18 cellular contexts compared by ENCODE assay signal in the genomic region with DNA sequence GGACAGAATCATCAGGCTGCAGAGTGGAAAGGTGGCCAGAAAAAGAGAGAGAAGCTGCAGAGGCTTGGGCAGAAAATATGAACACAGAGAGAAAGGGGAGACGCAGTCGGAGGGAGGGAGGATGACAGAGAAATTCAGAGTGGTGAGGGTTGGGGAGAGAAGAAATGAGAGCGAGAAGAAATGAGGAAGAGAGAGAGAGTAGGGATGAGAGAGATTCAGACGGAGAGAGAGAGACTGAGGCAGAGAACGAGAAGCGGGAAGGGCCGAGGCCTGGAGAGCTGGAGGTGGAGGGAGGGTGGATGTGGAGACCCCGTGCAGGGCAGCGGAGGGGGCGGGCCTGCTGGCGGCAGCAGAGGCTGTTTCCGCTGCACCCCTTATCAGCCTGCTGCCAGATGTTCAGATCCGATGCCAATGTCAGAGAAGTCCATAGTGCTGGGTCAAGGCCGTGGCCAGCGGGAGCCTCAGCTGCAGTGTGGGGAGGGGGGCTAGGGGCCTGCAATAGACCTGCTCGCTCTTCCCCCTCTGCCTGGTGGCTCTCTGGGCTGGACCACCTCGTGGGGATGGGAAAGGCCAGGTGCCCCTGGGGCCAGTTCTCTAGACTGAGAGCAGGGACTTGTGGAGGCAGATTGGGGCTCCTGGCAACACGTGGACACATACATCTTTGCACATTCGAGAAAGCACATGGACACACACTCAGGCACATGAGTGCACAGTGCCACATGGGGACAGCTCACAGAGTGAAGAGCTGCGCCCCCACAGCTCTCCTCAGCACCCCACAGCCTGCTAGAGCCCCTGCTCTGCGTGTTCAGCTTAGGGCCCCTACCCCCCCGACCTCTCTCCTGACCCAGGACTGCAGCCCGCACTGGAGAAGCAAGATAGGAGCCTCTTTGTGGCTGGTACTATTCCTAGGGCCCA. TPM values are rescaled to one million over a fixed set of nuclear protein-coding genes. Genes with fewer than 3 reads are reported as not detected.
DNase-seq lines count a peak whose midpoint lies in the region; ATAC-seq and TF ChIP-seq lines count a peak whose summit lies in the region.
"Had no signal": no experiment of that assay in that cellular context is flagged by ENCODE, and none has a peak within 500 bp of the region (broad histone marks: within the 10 kb centered on the region; RNA-seq: fewer than 3 reads in every experiment).

No MANE protein-coding gene starts in this region.

- 45% methylated on average over 23 of the region's 23 CpGs for WGBS in liver

- ATAC-seq in stimulated activated naive CD8-positive, alpha-beta T cell treated with anti-CD3 and anti-CD28 coated beads, Interleukin-15, amount 100 ng/mL, for 72 hours, result peak; percentile 19
- no peak for ATAC-seq in stimulated activated naive CD8-positive, alpha-beta T cell treated with anti-CD3 and anti-CD28 coated beads, Interleukin-15, Interleukin-2, amounts not matched to agents 100 U/mL and 50 U/mL, for 24 hours
- ATAC-seq in upper lobe of right lung, result peak; percentile 40
- no peak for ATAC-seq in GM18870 (IDR thresholded peaks at IDR 0.05; ENCODE audit: unreplicated experiment)
- ATAC-seq: activated T-helper 17 cell treated with anti-CD3 and anti-CD28 coated beads, Interleukin-2, amount 50 U/mL, for 72 hours had no signal

- TF ChIP-seq CTCF in WERI-Rb-1 (IDR thresholded peaks at IDR 0.05; ENCODE audit: low read depth, low read length) (no peak), liver (IDR thresholded peaks at IDR 0.05; ENCODE audit: low read depth, low read length, missing input control) (no peak), upper lobe of right lung (IDR thresholded peaks at IDR 0.05) (no peak), A673 (conservative IDR thresholded peaks at IDR 0.05; ENCODE audit: low read depth, low read length) (no peak)

- H3K27me3 ChIP-seq in WERI-Rb-1 (ENCODE audit: insufficient read depth, low read depth, severe bottlenecking) (no peaks in the 10 kb centered on the region), liver (ENCODE audit: control insufficient read depth in 4 of 4, insufficient read depth in 4 of 4, low read length in 3 of 4) (no peaks in the 10 kb centered on the region), upper lobe of right lung (no peaks in the 10 kb centered on the region), A673 (replicated peaks; ENCODE audit: insufficient read depth, low read depth, low read length, poor library complexity) (no peaks in the 10 kb centered on the region)
- H3K27me3 ChIP-seq: pancreas had no signal

- H3K27me3 Mint-ChIP-seq in stimulated activated naive CD8-positive, alpha-beta T cell treated with anti-CD3 and anti-CD28 coated beads, Interleukin-15, amount 100 ng/mL, for 72 hours, result no peaks in the 10 kb centered on the region

- CTCF ChIA-PET in A673 (lab: Charles Lee), result no interaction called here

- POLR2A ChIA-PET in A673 (lab: Charles Lee; ENCODE audit: low non-redundant PET), result no interaction called here

- H3K27ac Mint-ChIP-seq in stimulated activated naive CD8-positive, alpha-beta T cell treated with anti-CD3 and anti-CD28 coated beads, Interleukin-15, amount 100 ng/mL, for 72 hours, result no peak overlapping the region
- H3K27ac Mint-ChIP-seq: activated T-helper 17 cell treated with anti-CD3 and anti-CD28 coated beads, Interleukin-2, amount 50 U/mL, for 72 hours had no signal

- no peaks in the 10 kb centered on the region for H3K4me1 Mint-ChIP-seq in stimulated activated naive CD8-positive, alpha-beta T cell treated with anti-CD3 and anti-CD28 coated beads, Interleukin-15, amount 100 ng/mL, for 72 hours
- H3K4me1 Mint-ChIP-seq: activated T-helper 17 cell treated with anti-CD3 and anti-CD28 coated beads, Interleukin-2, amount 50 U/mL, for 72 hours had no signal

- H3K36me3 ChIP-seq in WERI-Rb-1 (no peaks in the 10 kb centered on the region), liver (ENCODE audit: control insufficient read depth in 4 of 4, insufficient read depth in 3 of 4, low read depth in 1 of 4, low read length in 3 of 4) (no peaks in the 10 kb centered on the region), upper lobe of right lung (no peaks in the 10 kb centered on the region), A673 (ENCODE audit: insufficient read depth, low read length, poor library complexity, severe bottlenecking) (no peaks in the 10 kb centered on the region)
- H3K36me3 ChIP-seq: pancreas had no signal

- H3K4me1 ChIP-seq in liver (ENCODE audit: control insufficient read depth in 4 of 4, insufficient read depth in 4 of 4, low read length in 3 of 4) (peaks cover 5 to 20% (median 12%) of the 10 kb centered on the region in 4 donors), upper lobe of right lung (no peaks in the 10 kb centered on the region), A673 (ENCODE audit: insufficient read depth, low read length, poor library complexity, severe bottlenecking) (no peaks in the 10 kb centered on the region)
- H3K4me1 ChIP-seq: pancreas had no signal

- no peak for TF ChIP-seq RAD21 in liver (IDR thresholded peaks at IDR 0.05)

- intact Hi-C loops in upper lobe of right lung (cut with DNase I) (no loop called here), A673 (cut with micrococcal nuclease; ENCODE audit: unreplicated experiment) (no loop called here)

- H3K4me3 ChIP-seq in WERI-Rb-1 (ENCODE audit: low read depth, low read length) (no peak overlapping the region), liver (ENCODE audit: low read depth in 1 of 3, low read length in 3 of 3) (no peak overlapping the region), upper lobe of right lung (no peak overlapping the region), A673 (ENCODE audit: low read depth, low read length, poor library complexity, severe bottlenecking) (no peak overlapping the region)
- H3K4me3 ChIP-seq: pancreas had no signal

- no peaks in the 10 kb centered on the region for H3K9me3 Mint-ChIP-seq in stimulated activated naive CD8-positive, alpha-beta T cell treated with anti-CD3 and anti-CD28 coated beads, Interleukin-15, amount 100 ng/mL, for 72 hours
- H3K9me3 Mint-ChIP-seq: activated T-helper 17 cell treated with anti-CD3 and anti-CD28 coated beads, Interleukin-2, amount 50 U/mL, for 72 hours; central memory CD8-positive, alpha-beta T cell had no signal

- H3K27ac ChIP-seq in WERI-Rb-1 (0 out of 2 replicates have a peak overlapping the region, but pooled peaks have one; percentile 3), liver (ENCODE audit: low read depth in 1 of 2, low read length in 2 of 2) (no peak overlapping the region), upper lobe of right lung (no peak overlapping the region), A673 (ENCODE audit: low read depth, low read length, poor library complexity, severe bottlenecking) (no peak overlapping the region)
- H3K27ac ChIP-seq: HL-60, pancreas had no signal

- no TSS peak for BruUV-seq in A673 (replicated peaks; lab: Mats Ljungman, UMichigan)

- H3K9ac ChIP-seq in liver (ENCODE audit: low read depth in 1 of 2, low read length in 2 of 2), result no peak overlapping the region

- no peak overlapping the region for H3K4me3 Mint-ChIP-seq in stimulated activated naive CD8-positive, alpha-beta T cell treated with anti-CD3 and anti-CD28 coated beads, Interleukin-15, amount 100 ng/mL, for 72 hours
- H3K4me3 Mint-ChIP-seq: activated T-helper 17 cell treated with anti-CD3 and anti-CD28 coated beads, Interleukin-2, amount 50 U/mL, for 72 hours; central memory CD8-positive, alpha-beta T cell had no signal

- DNase-seq in stimulated activated naive CD8-positive, alpha-beta T cell treated with anti-CD3 and anti-CD28 coated beads, Interleukin-15, amount 100 ng/mL, for 72 hours, result no peak
- no peak for DNase-seq in stimulated activated naive CD8-positive, alpha-beta T cell treated with anti-CD3 and anti-CD28 coated beads, Interleukin-15, Interleukin-2, amounts not matched to agents 100 U/mL and 50 U/mL, for 24 hours
- DNase-seq in WERI-Rb-1 (no peak), upper lobe of right lung (no peak), T-helper 2 cell (no peak), A673 (ENCODE audit: low spot score) (no peak)
- DNase-seq: amygdala, NCI-H1436 treated with DMSO at 0.1 percent for 48 hours, NCI-H345, trophoblast cell had no signal

- H3K9me3 ChIP-seq in WERI-Rb-1 (ENCODE audit: severe bottlenecking) (no peaks in the 10 kb centered on the region), liver (ENCODE audit: control insufficient read depth in 4 of 4, low read length in 3 of 4) (no peaks in the 10 kb centered on the region), upper lobe of right lung (no peaks in the 10 kb centered on the region), A673 (ENCODE audit: low read depth, low read length, poor library complexity, severe bottlenecking) (no peaks in the 10 kb centered on the region)
- H3K9me3 ChIP-seq: pancreas had no signal

TF ChIP-seq in liver, 16 proteins besides CTCF, POLR2A, EP300 and RAD21:
- no peak for TF ChIP-seq EGR1 (IDR thresholded peaks at IDR 0.05; ENCODE audit: low read depth in 2 of 2)
- TF ChIP-seq HNF4A (conservative IDR thresholded peaks at IDR 0.05), result peak; percentile 21 to 61
- TF ChIP-seq, protein P1, sequence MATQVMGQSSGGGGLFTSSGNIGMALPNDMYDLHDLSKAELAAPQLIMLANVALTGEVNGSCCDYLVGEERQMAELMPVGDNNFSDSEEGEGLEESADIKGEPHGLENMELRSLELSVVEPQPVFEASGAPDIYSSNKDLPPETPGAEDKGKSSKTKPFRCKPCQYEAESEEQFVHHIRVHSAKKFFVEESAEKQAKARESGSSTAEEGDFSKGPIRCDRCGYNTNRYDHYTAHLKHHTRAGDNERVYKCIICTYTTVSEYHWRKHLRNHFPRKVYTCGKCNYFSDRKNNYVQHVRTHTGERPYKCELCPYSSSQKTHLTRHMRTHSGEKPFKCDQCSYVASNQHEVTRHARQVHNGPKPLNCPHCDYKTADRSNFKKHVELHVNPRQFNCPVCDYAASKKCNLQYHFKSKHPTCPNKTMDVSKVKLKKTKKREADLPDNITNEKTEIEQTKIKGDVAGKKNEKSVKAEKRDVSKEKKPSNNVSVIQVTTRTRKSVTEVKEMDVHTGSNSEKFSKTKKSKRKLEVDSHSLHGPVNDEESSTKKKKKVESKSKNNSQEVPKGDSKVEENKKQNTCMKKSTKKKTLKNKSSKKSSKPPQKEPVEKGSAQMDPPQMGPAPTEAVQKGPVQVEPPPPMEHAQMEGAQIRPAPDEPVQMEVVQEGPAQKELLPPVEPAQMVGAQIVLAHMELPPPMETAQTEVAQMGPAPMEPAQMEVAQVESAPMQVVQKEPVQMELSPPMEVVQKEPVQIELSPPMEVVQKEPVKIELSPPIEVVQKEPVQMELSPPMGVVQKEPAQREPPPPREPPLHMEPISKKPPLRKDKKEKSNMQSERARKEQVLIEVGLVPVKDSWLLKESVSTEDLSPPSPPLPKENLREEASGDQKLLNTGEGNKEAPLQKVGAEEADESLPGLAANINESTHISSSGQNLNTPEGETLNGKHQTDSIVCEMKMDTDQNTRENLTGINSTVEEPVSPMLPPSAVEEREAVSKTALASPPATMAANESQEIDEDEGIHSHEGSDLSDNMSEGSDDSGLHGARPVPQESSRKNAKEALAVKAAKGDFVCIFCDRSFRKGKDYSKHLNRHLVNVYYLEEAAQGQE (IDR thresholded peaks at IDR 0.05), result no peak
- TF ChIP-seq NR2F2 (IDR thresholded peaks at IDR 0.05), result no peak

RNA-seq across cellular contexts. Expression of a gene that starts 4.9 kb away (rescaled TPM):
- total RNA-seq in liver (not detected), upper lobe of right lung (not detected), A673 (2021) (not detected in 2 replicates)
- not detected for polyA plus RNA-seq in liver
- total RNA-seq: activated T-helper 17 cell treated with anti-CD3 and anti-CD28 coated beads, Interleukin-2, amount 50 U/mL, for 72 hours; SK-MEL-5; skeletal muscle tissue had no signal

Comparison
In these comparisons a context has a peak if more than half of its experiments do, and no peak if none do; other contexts are left out.
1. ATAC-seq: peak in stimulated activated naive CD8-positive, alpha-beta T cell treated with anti-CD3 and anti-CD28 coated beads, Interleukin-15, amount 100 ng/mL, for 72 hours (single experiment) and upper lobe of right lung (single experiment); none in stimulated activated naive CD8-positive, alpha-beta T cell treated with anti-CD3 and anti-CD28 coated beads, Interleukin-15, Interleukin-2, amounts not matched to agents 100 U/mL and 50 U/mL, for 24 hours (single experiment) and GM18870 (single experiment).